ENCODE assay signal across 1 cellular context in the genomic region with DNA sequence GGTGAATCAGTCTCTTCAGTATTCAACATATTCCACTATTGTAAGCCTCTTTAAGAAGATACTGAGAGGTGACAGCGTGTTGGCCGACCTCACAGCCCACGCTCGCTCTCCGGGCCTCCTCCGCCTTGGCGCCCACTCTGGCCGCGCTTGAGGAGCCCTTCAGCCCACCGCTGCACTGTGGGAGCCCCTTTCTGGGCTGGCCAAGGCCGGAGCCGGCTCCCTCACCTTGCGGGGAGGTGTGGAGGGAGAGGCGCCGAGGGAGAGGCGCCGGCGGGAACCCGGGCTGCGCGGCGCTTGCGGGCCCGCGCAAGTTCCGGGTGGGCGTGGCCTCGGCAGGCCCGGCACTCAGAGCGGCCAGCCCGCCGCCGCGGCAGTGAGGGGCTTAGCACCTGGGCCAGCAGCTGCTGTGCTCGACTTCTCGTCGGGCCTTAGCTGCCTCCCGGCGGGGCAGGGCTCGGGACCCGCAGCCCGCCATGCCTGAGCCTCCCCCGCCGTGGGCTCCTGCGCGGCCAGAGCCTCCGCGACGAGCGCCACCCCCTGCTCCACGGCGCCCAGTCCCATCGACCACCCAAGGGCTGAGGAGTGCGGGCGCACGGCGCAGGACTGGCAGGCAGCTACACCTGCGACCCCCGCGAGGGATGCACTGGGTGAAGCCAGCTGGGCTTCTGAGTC.
TF ChIP-seq lines count a peak whose summit lies in the region.
"Not testable (repeated sequence)": the region's sequence is repeated elsewhere in the genome, so short reads cannot be mapped to it uniquely, and the experiment has no call there.

No MANE protein-coding gene starts in this region.

TF ChIP-seq in K562, 482 proteins besides CTCF, POLR2A, EP300 and RAD21 (continued from another document):
- TF ChIP-seq, protein P1, sequence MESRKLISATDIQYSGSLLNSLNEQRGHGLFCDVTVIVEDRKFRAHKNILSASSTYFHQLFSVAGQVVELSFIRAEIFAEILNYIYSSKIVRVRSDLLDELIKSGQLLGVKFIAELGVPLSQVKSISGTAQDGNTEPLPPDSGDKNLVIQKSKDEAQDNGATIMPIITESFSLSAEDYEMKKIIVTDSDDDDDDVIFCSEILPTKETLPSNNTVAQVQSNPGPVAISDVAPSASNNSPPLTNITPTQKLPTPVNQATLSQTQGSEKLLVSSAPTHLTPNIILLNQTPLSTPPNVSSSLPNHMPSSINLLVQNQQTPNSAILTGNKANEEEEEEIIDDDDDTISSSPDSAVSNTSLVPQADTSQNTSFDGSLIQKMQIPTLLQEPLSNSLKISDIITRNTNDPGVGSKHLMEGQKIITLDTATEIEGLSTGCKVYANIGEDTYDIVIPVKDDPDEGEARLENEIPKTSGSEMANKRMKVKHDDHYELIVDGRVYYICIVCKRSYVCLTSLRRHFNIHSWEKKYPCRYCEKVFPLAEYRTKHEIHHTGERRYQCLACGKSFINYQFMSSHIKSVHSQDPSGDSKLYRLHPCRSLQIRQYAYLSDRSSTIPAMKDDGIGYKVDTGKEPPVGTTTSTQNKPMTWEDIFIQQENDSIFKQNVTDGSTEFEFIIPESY (CRISPR knock-in tag; IDR thresholded peaks at IDR 0.05) = peak; percentile 57
- 0 out of 2 replicates have a peak, but pooled peaks have one; percentile 24 for TF ChIP-seq CAMTA2 (CRISPR knock-in tag; conservative IDR thresholded peaks at IDR 0.05)
- TF ChIP-seq, protein P2, sequence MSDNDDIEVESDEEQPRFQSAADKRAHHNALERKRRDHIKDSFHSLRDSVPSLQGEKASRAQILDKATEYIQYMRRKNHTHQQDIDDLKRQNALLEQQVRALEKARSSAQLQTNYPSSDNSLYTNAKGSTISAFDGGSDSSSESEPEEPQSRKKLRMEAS (CRISPR knock-in tag; IDR thresholded peaks at IDR 0.05) = peak; percentile 64
- TF ChIP-seq, protein P3, sequence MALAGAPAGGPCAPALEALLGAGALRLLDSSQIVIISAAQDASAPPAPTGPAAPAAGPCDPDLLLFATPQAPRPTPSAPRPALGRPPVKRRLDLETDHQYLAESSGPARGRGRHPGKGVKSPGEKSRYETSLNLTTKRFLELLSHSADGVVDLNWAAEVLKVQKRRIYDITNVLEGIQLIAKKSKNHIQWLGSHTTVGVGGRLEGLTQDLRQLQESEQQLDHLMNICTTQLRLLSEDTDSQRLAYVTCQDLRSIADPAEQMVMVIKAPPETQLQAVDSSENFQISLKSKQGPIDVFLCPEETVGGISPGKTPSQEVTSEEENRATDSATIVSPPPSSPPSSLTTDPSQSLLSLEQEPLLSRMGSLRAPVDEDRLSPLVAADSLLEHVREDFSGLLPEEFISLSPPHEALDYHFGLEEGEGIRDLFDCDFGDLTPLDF (CRISPR knock-in tag; IDR thresholded peaks at IDR 0.05) = peak; percentile 79; the same call in 1 of the 2 replicates
- TF ChIP-seq, protein P4, sequence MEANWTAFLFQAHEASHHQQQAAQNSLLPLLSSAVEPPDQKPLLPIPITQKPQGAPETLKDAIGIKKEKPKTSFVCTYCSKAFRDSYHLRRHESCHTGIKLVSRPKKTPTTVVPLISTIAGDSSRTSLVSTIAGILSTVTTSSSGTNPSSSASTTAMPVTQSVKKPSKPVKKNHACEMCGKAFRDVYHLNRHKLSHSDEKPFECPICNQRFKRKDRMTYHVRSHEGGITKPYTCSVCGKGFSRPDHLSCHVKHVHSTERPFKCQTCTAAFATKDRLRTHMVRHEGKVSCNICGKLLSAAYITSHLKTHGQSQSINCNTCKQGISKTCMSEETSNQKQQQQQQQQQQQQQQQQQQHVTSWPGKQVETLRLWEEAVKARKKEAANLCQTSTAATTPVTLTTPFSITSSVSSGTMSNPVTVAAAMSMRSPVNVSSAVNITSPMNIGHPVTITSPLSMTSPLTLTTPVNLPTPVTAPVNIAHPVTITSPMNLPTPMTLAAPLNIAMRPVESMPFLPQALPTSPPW (CRISPR knock-in tag; IDR thresholded peaks at IDR 0.05) = peak; percentile 35; the same call in 1 of the 2 replicates
- TF ChIP-seq NBN (IDR thresholded peaks at IDR 0.05; ENCODE audit: low read depth) = 0 out of 2 replicates have a peak, but pooled peaks have one; percentile 43
- peak; percentile 72; the same call in 1 of the 2 replicates for TF ChIP-seq FOXP1 (CRISPR knock-in tag; IDR thresholded peaks at IDR 0.05)
- TF ChIP-seq, protein P5, sequence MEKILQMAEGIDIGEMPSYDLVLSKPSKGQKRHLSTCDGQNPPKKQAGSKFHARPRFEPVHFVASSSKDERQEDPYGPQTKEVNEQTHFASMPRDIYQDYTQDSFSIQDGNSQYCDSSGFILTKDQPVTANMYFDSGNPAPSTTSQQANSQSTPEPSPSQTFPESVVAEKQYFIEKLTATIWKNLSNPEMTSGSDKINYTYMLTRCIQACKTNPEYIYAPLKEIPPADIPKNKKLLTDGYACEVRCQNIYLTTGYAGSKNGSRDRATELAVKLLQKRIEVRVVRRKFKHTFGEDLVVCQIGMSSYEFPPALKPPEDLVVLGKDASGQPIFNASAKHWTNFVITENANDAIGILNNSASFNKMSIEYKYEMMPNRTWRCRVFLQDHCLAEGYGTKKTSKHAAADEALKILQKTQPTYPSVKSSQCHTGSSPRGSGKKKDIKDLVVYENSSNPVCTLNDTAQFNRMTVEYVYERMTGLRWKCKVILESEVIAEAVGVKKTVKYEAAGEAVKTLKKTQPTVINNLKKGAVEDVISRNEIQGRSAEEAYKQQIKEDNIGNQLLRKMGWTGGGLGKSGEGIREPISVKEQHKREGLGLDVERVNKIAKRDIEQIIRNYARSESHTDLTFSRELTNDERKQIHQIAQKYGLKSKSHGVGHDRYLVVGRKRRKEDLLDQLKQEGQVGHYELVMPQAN (IDR thresholded peaks at IDR 0.05; ENCODE audit: borderline replicate concordance) = peak; percentile 84
- peak; percentile 48; the same call in 1 of the 2 replicates for TF ChIP-seq MYBL2 (IDR thresholded peaks at IDR 0.05; ENCODE audit: low read depth)
- not testable (repeated sequence) for TF ChIP-seq MYBL2 (CRISPR knock-in tag; IDR thresholded peaks at IDR 0.05; ENCODE audit: borderline replicate concordance); ATF1 (CRISPR knock-in tag; IDR thresholded peaks at IDR 0.05)
- TF ChIP-seq, protein P6, sequence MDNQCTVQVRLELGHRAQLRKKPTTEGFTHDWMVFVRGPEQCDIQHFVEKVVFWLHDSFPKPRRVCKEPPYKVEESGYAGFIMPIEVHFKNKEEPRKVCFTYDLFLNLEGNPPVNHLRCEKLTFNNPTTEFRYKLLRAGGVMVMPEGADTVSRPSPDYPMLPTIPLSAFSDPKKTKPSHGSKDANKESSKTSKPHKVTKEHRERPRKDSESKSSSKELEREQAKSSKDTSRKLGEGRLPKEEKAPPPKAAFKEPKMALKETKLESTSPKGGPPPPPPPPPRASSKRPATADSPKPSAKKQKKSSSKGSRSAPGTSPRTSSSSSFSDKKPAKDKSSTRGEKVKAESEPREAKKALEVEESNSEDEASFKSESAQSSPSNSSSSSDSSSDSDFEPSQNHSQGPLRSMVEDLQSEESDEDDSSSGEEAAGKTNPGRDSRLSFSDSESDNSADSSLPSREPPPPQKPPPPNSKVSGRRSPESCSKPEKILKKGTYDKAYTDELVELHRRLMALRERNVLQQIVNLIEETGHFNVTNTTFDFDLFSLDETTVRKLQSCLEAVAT (IDR thresholded peaks at IDR 0.05) = peak in 1 of 2 experiments; percentile 41; a peak in 1 of 4 replicates
- TF ChIP-seq KDM4B (IDR thresholded peaks at IDR 0.05; ENCODE audit: borderline replicate concordance in 2 of 2, low read depth in 1 of 2) = 0 out of 4 replicates have a peak, but pooled peaks of 1 of the 2 experiments have one; percentile 54
- TF ChIP-seq TBP (optimal IDR thresholded peaks at IDR 0.05; ENCODE audit: low read depth, low read length) = peak; percentile 40
- TF ChIP-seq, protein P7, sequence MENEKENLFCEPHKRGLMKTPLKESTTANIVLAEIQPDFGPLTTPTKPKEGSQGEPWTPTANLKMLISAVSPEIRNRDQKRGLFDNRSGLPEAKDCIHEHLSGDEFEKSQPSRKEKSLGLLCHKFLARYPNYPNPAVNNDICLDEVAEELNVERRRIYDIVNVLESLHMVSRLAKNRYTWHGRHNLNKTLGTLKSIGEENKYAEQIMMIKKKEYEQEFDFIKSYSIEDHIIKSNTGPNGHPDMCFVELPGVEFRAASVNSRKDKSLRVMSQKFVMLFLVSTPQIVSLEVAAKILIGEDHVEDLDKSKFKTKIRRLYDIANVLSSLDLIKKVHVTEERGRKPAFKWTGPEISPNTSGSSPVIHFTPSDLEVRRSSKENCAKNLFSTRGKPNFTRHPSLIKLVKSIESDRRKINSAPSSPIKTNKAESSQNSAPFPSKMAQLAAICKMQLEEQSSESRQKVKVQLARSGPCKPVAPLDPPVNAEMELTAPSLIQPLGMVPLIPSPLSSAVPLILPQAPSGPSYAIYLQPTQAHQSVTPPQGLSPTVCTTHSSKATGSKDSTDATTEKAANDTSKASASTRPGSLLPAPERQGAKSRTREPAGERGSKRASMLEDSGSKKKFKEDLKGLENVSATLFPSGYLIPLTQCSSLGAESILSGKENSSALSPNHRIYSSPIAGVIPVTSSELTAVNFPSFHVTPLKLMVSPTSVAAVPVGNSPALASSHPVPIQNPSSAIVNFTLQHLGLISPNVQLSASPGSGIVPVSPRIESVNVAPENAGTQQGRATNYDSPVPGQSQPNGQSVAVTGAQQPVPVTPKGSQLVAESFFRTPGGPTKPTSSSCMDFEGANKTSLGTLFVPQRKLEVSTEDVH (IDR thresholded peaks at IDR 0.05; ENCODE audit: low read depth, partially characterized antibody) = peak; percentile 70
- peak; percentile 12 for TF ChIP-seq TCF3 (CRISPR knock-in tag; IDR thresholded peaks at IDR 0.05)
- TF ChIP-seq ATF1 (tag; IDR thresholded peaks at IDR 0.05) = peak; percentile 76
